Comparison of ENCODE assay signal across 11 cellular contexts in genomic region chr1:186974774-186975181, GRCh38.
DNase-seq lines count a peak whose midpoint lies in the region; ATAC-seq, FAIRE-seq and TF ChIP-seq lines count a peak whose summit lies in the region.
"Had no signal": no experiment of that assay in that cellular context is flagged by ENCODE, and none has a peak within 500 bp of the region (broad histone marks: within the 10 kb centered on the region; RNA-seq: fewer than 3 reads in every experiment).

No MANE protein-coding gene starts in this region.

- no peak for FAIRE-seq in A549 (lab: Jason Lieb, UNC)

- peak; percentile 62 to 84 for ATAC-seq in A549
- ATAC-seq in lung (ENCODE audit: insufficient read depth, low FRiP score) = peak; percentile 58
- ATAC-seq in HG03159 (IDR thresholded peaks at IDR 0.05; ENCODE audit: unreplicated experiment) = no peak
- ATAC-seq: Panc1 had no signal

- H3K27me3 ChIP-seq in lung (ENCODE audit: control insufficient read depth, insufficient read depth) = no peaks in the 10 kb centered on the region
- H3K27me3 ChIP-seq: ovary had no signal

- H3K36me3 ChIP-seq in lung (ENCODE audit: control insufficient read depth in 2 of 2, insufficient read depth in 2 of 2, low read length in 2 of 2) = no peaks in the 10 kb centered on the region
- H3K36me3 ChIP-seq: ovary had no signal

- TF ChIP-seq CTCF in A549 (IDR thresholded peaks at IDR 0.05) (no peak), lung (IDR thresholded peaks at IDR 0.05; ENCODE audit: control extremely low read depth, extremely low read depth) (no peak)

- H3K9me3 ChIP-seq in A549 = no peaks in the 10 kb centered on the region
- no peaks in the 10 kb centered on the region for H3K9me3 ChIP-seq in lung (ENCODE audit: control insufficient read depth in 2 of 2, insufficient read depth in 1 of 2, low read length in 1 of 2)
- H3K9me3 ChIP-seq: ovary had no signal

- no peak overlapping the region for H3K27ac ChIP-seq in A549
- H3K27ac ChIP-seq in lung (ENCODE audit: low read depth in 1 of 2, low read length in 1 of 2) = no peak overlapping the region
- H3K27ac ChIP-seq: ovary had no signal

- TF ChIP-seq RAD21 in A549 (conservative IDR thresholded peaks at IDR 0.05 in 1 of 2, IDR thresholded peaks at IDR 0.05 in 1 of 2) = no peak

- no peak overlapping the region for H3K4me3 ChIP-seq in A549
- no peak overlapping the region for H3K4me3 ChIP-seq in lung
- H3K4me3 ChIP-seq: ovary had no signal

- H3K4me1 ChIP-seq in A549 (peaks cover 11% of the 10 kb centered on the region), lung (ENCODE audit: control insufficient read depth in 2 of 2, insufficient read depth in 2 of 2, low read length in 2 of 2) (peaks cover 0 to 1% of the 10 kb centered on the region in 2 donors)

- peak overlapping the region; percentile 50 for H3K4me2 ChIP-seq in A549

- no peak for TF ChIP-seq POLR2A in A549 (IDR thresholded peaks at IDR 0.05; ENCODE audit: low read length)

- POLR2A ChIA-PET in A549 (lab: Yijun Ruan, JAX) = interaction anchor here (1.1 kb wide), 1 partner anchor 600 kb away, joined by 5 read pairs; the partner anchor contains the start of gene TPR

- TF ChIP-seq EP300 in A549 (IDR thresholded peaks at IDR 0.05) = peak in 1 of 2 experiments; percentile 21; a peak in 1 of 5 replicates

- 12% methylated on average over 3 of the region's 3 CpGs for WGBS in A549 (ENCODE audit: missing lambda C conversion rate)
- WGBS in lung, 2 donors = 13 to 40% methylated on average over 3 of the region's 3 CpGs

- peak; percentile 3 to 42 for DNase-seq in A549 (ENCODE audit: low read depth in 1 of 2, low spot score in 1 of 2)
- peak; percentile 17 for DNase-seq in HPDE6-E6E7 (ENCODE audit: extremely low spot score)
- DNase-seq in brain pericyte (ENCODE audit: low read depth, low spot score) = peak; percentile 77
- DNase-seq in lung (ENCODE audit: low spot score) = no peak
- no peak for DNase-seq in C1 segment of cervical spinal cord (lab: John Stamatoyannopoulos, UW)
- DNase-seq in stimulated activated CD8-positive, alpha-beta memory T cell treated with anti-CD3 and anti-CD28 coated beads, Interleukin-4, amount 100 ng/mL, for 48 hours = no peak
- no peak for DNase-seq in NCI-H748 treated with DMSO at 0.1 percent for 48 hours (lab: John Stamatoyannopoulos, UW)
- DNase-seq: NCI-H1436, ovary had no signal

- CTCF ChIA-PET in A549 (lab: Yijun Ruan, JAX) = interaction anchor here (0.9 to 4.1 kb wide), 5 partner anchors 12 to 492 kb away, joined by 3 to 19 read pairs (median 3); no protein-coding TSS in a partner anchor

TF ChIP-seq in A549, 52 proteins besides CTCF, POLR2A, EP300 and RAD21:
- TF ChIP-seq CBX8 (IDR thresholded peaks at IDR 0.05) (no peak), FOSL2 (IDR thresholded peaks at IDR 0.05) (peak; percentile 30; the same call in 1 of the 2 replicates), FOSL2 (CRISPR knock-in tag; IDR thresholded peaks at IDR 0.05) (peak; percentile 85), JUNB (IDR thresholded peaks at IDR 0.05) (peak; percentile 64; the same call in 1 of the 2 replicates), SMC3 (IDR thresholded peaks at IDR 0.05) (no peak)

Comparison
In these comparisons a context has a peak if more than half of its experiments do, and no peak if none do; other contexts are left out.
1. DNase-seq: peak in A549 (2 of 2), HPDE6-E6E7 (single experiment) and brain pericyte (single experiment); none in lung (single experiment), C1 segment of cervical spinal cord (0 of 14), stimulated activated CD8-positive, alpha-beta memory T cell treated with anti-CD3 and anti-CD28 coated beads, Interleukin-4, amount 100 ng/mL, for 48 hours (single experiment) and NCI-H748 treated with DMSO at 0.1 percent for 48 hours (single experiment).